In genomic region chr11:45828996-45829395, GRCh38 we compare ENCODE assay signal across 18 cellular contexts. TPM values are rescaled to one million over a fixed set of nuclear protein-coding genes. Genes with fewer than 3 reads are reported as not detected.
DNase-seq lines count a peak whose midpoint lies in the region; ATAC-seq and TF ChIP-seq lines count a peak whose summit lies in the region.
"Had no signal": no experiment of that assay in that cellular context is flagged by ENCODE, and none has a peak within 500 bp of the region (broad histone marks: within the 10 kb centered on the region; RNA-seq: fewer than 3 reads in every experiment).

No MANE protein-coding gene starts in this region.

- ATAC-seq in HG03469 (IDR thresholded peaks at IDR 0.05; ENCODE audit: unreplicated experiment) (no peak), GM21390 (IDR thresholded peaks at IDR 0.05; ENCODE audit: unreplicated experiment) (no peak)
- ATAC-seq: A549 had no signal

- H3K4me1 ChIP-seq in subcutaneous abdominal adipose tissue (ENCODE audit: control insufficient read depth in 5 of 5, insufficient read depth in 5 of 5, low read length in 5 of 5) (peaks cover 0 to 24% (median 15%) of the 10 kb centered on the region in 5 donors), endodermal cell (ENCODE audit: control insufficient read depth, insufficient read depth, low read length) (no peaks in the 10 kb centered on the region)
- H3K4me1 ChIP-seq: A549 had no signal

- H3K36me3 Mint-ChIP-seq in endodermal cell (ENCODE audit: low read depth): no peaks in the 10 kb centered on the region
- H3K36me3 Mint-ChIP-seq: CD4-positive, alpha-beta memory T cell had no signal

- H3K27me3 ChIP-seq in subcutaneous abdominal adipose tissue (ENCODE audit: control insufficient read depth in 5 of 5, insufficient read depth in 4 of 5, low read length in 5 of 5) (no peaks in the 10 kb centered on the region), endodermal cell (ENCODE audit: control insufficient read depth, insufficient read depth, low read length, poor library complexity, severe bottlenecking) (peaks cover 11% of the 10 kb centered on the region)

- H3K27ac ChIP-seq in SK-N-MC (peak overlapping the region; percentile 90), subcutaneous abdominal adipose tissue (ENCODE audit: low read depth, low read length) (peak overlapping the region; percentile 25), endodermal cell (ENCODE audit: low read depth, low read length) (no peak overlapping the region)
- H3K27ac ChIP-seq: A549 had no signal

- H3K4me3 ChIP-seq in SK-N-MC (peak overlapping the region; percentile 53), subcutaneous abdominal adipose tissue (ENCODE audit: low read depth in 1 of 5, low read length in 5 of 5) (no peak overlapping the region), endodermal cell (ENCODE audit: low read length) (no peak overlapping the region)
- H3K4me3 ChIP-seq: A549, HAP-1 had no signal

- H3K9me3 Mint-ChIP-seq in endodermal cell: peaks cover 4% of the 10 kb centered on the region
- H3K9me3 Mint-ChIP-seq: HFFc6 had no signal

- H3K27me3 Mint-ChIP-seq in endodermal cell (ENCODE audit: insufficient read depth): peaks cover 18% of the 10 kb centered on the region

- TF ChIP-seq CTCF in endodermal cell (conservative IDR thresholded peaks at IDR 0.05): no peak

- H3K36me3 ChIP-seq in SK-N-MC (ENCODE audit: insufficient read depth, low read length) (no peaks in the 10 kb centered on the region), subcutaneous abdominal adipose tissue (ENCODE audit: control insufficient read depth in 5 of 5, insufficient read depth in 5 of 5, low read length in 5 of 5) (no peaks in the 10 kb centered on the region), endodermal cell (ENCODE audit: control insufficient read depth, insufficient read depth, low read length) (no peaks in the 10 kb centered on the region)
- H3K36me3 ChIP-seq: HAP-1 had no signal

- H3K9me3 ChIP-seq in SK-N-MC (ENCODE audit: low read depth, low read length) (no peaks in the 10 kb centered on the region), subcutaneous abdominal adipose tissue (ENCODE audit: control insufficient read depth in 5 of 5, low read length in 5 of 5) (peaks cover 0 to 3% (median 0%) of the 10 kb centered on the region in 5 donors), endodermal cell (ENCODE audit: control insufficient read depth, low read length) (no peaks in the 10 kb centered on the region)
- H3K9me3 ChIP-seq: Caco-2 had no signal

- WGBS in endodermal cell (ENCODE audit: insufficient coverage in 1 of 2, insufficient read length in 1 of 2), 2 experiments: 85 to 89% methylated on average over 4 of the region's 4 CpGs

- no peaks in the 10 kb centered on the region for H3K4me1 Mint-ChIP-seq in endodermal cell

- H3K9ac ChIP-seq in SK-N-MC (ENCODE audit: insufficient read length) (no peak overlapping the region), subcutaneous abdominal adipose tissue (ENCODE audit: low read length in 5 of 5) (no peak overlapping the region), endodermal cell (ENCODE audit: extremely low read depth, low read length, poor library complexity, severe bottlenecking) (no peak overlapping the region)

- no peak overlapping the region for H3K4me3 Mint-ChIP-seq in endodermal cell
- H3K4me3 Mint-ChIP-seq: CD4-positive, alpha-beta memory T cell; HFFc6 had no signal

- H3K27ac Mint-ChIP-seq in endodermal cell: no peak overlapping the region
- H3K27ac Mint-ChIP-seq: CD4-positive, alpha-beta memory T cell; HFFc6 had no signal

- DNase-seq in EH (ENCODE audit: low read depth) (peak; percentile 47), SK-N-MC (ENCODE audit: low read depth, low spot score) (peak; percentile 91), retina (peak; percentile 11), endodermal cell (no peak)
- DNase-seq: 8988T; C1 segment of cervical spinal cord; Caco-2; CD4-positive, alpha-beta memory T cell; DMS153; DND-41; GF-D8; GOT3; HFFc6 had no signal

RNA-seq across cellular contexts. Expression of gene CRY2, which starts 18.3 kb away (rescaled TPM):
- 10 to 100 TPM; 19.8 to 20.1 TPM for total RNA-seq in endodermal cell
- polyA plus RNA-seq in endodermal cell (2013, experiment 1 of 2): 14.0 TPM
- polyA plus RNA-seq in endodermal cell (2013, experiment 2 of 2): 10.8 TPM

RNA-seq across cellular contexts. Expression of gene SLC35C1, which starts 24.0 kb away (rescaled TPM):
- 10 to 100 TPM; 11.4 to 16.0 TPM for total RNA-seq in endodermal cell
- polyA plus RNA-seq in endodermal cell (2013, experiment 1 of 2): 11.5 TPM
- polyA plus RNA-seq in endodermal cell (2013, experiment 2 of 2): 10.1 TPM

RNA-seq across cellular contexts. Expression of gene MAPK8IP1, which starts 56.5 kb away (rescaled TPM):
- total RNA-seq in endodermal cell: 10 to 100 TPM; 11.2 to 12.8 TPM
- polyA plus RNA-seq in endodermal cell (2013, experiment 1 of 2): 23.9 TPM
- 18.4 TPM for polyA plus RNA-seq in endodermal cell (2013, experiment 2 of 2)
